Comparison of ENCODE assay signal across 15 cellular contexts in the genomic region with DNA sequence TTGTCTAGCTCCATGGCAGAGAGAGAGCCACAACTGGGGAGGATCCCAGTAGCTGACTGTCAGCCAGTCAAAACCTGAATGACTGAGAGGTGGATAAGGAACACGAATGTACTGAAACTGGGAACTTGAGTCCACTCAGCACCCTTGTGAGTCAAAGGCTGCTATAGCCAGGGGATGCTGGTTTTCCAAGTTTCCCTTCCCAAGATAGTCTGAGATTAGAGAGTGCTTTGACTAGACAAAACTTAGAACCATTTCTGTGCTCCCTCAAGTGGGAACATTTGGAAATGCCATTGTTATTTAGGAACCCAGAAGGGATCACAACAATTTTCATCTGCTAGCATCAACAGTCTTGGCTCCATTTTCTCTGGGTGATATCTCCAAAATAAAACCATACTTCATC. TPM values are rescaled to one million over a fixed set of nuclear protein-coding genes. Genes with fewer than 3 reads are reported as not detected.
DNase-seq lines count a peak whose midpoint lies in the region; ATAC-seq and TF ChIP-seq lines count a peak whose summit lies in the region.
"Had no signal": no experiment of that assay in that cellular context is flagged by ENCODE, and none has a peak within 500 bp of the region (broad histone marks: within the 10 kb centered on the region; RNA-seq: fewer than 3 reads in every experiment).

No MANE protein-coding gene starts in this region.

- no peak for ATAC-seq in Right ventricle myocardium inferior
- ATAC-seq in activated CD8-positive, alpha-beta T cell treated with anti-CD3 and anti-CD28 coated beads for 36 hours = no peak
- ATAC-seq in GM18861 (IDR thresholded peaks at IDR 0.05; ENCODE audit: unreplicated experiment) = no peak
- ATAC-seq: naive thymus-derived CD8-positive, alpha-beta T cell; T-cell had no signal

- DNase-seq in right atrium auricular region (ENCODE audit: low spot score) (no peak), Right ventricle myocardium inferior (ENCODE audit: missing footprints) (no peak), SK-MEL-5 (ENCODE audit: low read depth, low spot score) (peak; percentile 31), fibroblast of gingiva (ENCODE audit: low read depth) (peak; percentile 34), NCI-H1417 (lab: John Stamatoyannopoulos, UW) (no peak)
- no peak for DNase-seq in activated CD8-positive, alpha-beta T cell treated with anti-CD3 and anti-CD28 coated beads for 36 hours
- DNase-seq in activated CD8-positive, alpha-beta memory T cell treated with anti-CD3 and anti-CD28 coated beads, Interleukin-2, amount 50 U/mL, for 48 hours = no peak
- DNase-seq: activated CD4-positive, alpha-beta T cell treated with anti-CD3 and anti-CD28 coated beads, Interleukin-2, amount 50 U/mL, for 48 hours; activated naive CD8-positive, alpha-beta T cell treated with anti-CD3 and anti-CD28 coated beads for 36 hours; MG63; naive thymus-derived CD8-positive, alpha-beta T cell; NCI-H510A; T-cell had no signal

- CTCF ChIA-PET in activated CD8-positive, alpha-beta T cell treated with anti-CD3 and anti-CD28 coated beads for 36 hours (lab: Charles Lee) = interaction anchor here (0.8 to 7.6 kb wide), 5 partner anchors 13 to 123 kb away, joined by 3 to 57 read pairs (median 10); no protein-coding TSS in a partner anchor

- H3K4me3 ChIP-seq in right atrium auricular region = no peak overlapping the region
- H3K4me3 ChIP-seq: MG63 had no signal

- H3K27me3 ChIP-seq in right atrium auricular region = no peaks in the 10 kb centered on the region
- H3K27me3 ChIP-seq: MG63 had no signal

- POLR2A ChIA-PET in activated CD8-positive, alpha-beta T cell treated with anti-CD3 and anti-CD28 coated beads for 36 hours (lab: Charles Lee) = no interaction called here

- H3K27ac Mint-ChIP-seq in activated CD8-positive, alpha-beta T cell treated with anti-CD3 and anti-CD28 coated beads for 36 hours = no peak overlapping the region
- H3K27ac Mint-ChIP-seq: activated naive CD8-positive, alpha-beta T cell treated with anti-CD3 and anti-CD28 coated beads for 36 hours; T-cell had no signal

- TF ChIP-seq CTCF in right atrium auricular region (IDR thresholded peaks at IDR 0.05) = peak in 1 of 2 donors; percentile 37
- no peak for TF ChIP-seq CTCF in activated CD8-positive, alpha-beta T cell treated with anti-CD3 and anti-CD28 coated beads for 36 hours (IDR thresholded peaks at IDR 0.05)

- intact Hi-C loops in Right ventricle myocardium inferior (cut with DNase I) = no loop called here
- intact Hi-C loops in activated CD8-positive, alpha-beta T cell treated with anti-CD3 and anti-CD28 coated beads for 36 hours (cut with micrococcal nuclease) = no loop called here

- peaks cover 31% of the 10 kb centered on the region for H3K36me3 Mint-ChIP-seq in activated CD8-positive, alpha-beta T cell treated with anti-CD3 and anti-CD28 coated beads for 36 hours (ENCODE audit: low read depth)

- H3K27ac ChIP-seq in right atrium auricular region = peak overlapping the region; percentile 5 to 37
- H3K27ac ChIP-seq: C4-2B had no signal

- H3K9me3 ChIP-seq in right atrium auricular region = no peaks in the 10 kb centered on the region
- H3K9me3 ChIP-seq: MG63 had no signal

- peaks cover 0 to 55% of the 10 kb centered on the region in 2 donors for H3K4me1 ChIP-seq in right atrium auricular region

- peaks cover 19% of the 10 kb centered on the region for H3K4me1 Mint-ChIP-seq in activated CD8-positive, alpha-beta T cell treated with anti-CD3 and anti-CD28 coated beads for 36 hours (ENCODE audit: low read depth)

- no peak overlapping the region for H3K4me3 Mint-ChIP-seq in activated CD8-positive, alpha-beta T cell treated with anti-CD3 and anti-CD28 coated beads for 36 hours
- H3K4me3 Mint-ChIP-seq: activated naive CD8-positive, alpha-beta T cell treated with anti-CD3 and anti-CD28 coated beads for 36 hours had no signal

- in situ Hi-C loops in SK-MEL-5 (cut with HindIII; ENCODE audit: low pct_unique_long_range_greater_than_20kb, low sequenced_read_pairs) = no loop called here

- no peaks in the 10 kb centered on the region for H3K27me3 Mint-ChIP-seq in activated CD8-positive, alpha-beta T cell treated with anti-CD3 and anti-CD28 coated beads for 36 hours
- H3K27me3 Mint-ChIP-seq: activated naive CD8-positive, alpha-beta T cell treated with anti-CD3 and anti-CD28 coated beads for 36 hours; naive thymus-derived CD8-positive, alpha-beta T cell; T-cell had no signal

- H3K36me3 ChIP-seq in right atrium auricular region = peaks cover 27% of the 10 kb centered on the region

- no peaks in the 10 kb centered on the region for H3K9me3 Mint-ChIP-seq in activated CD8-positive, alpha-beta T cell treated with anti-CD3 and anti-CD28 coated beads for 36 hours
- H3K9me3 Mint-ChIP-seq: activated naive CD8-positive, alpha-beta T cell treated with anti-CD3 and anti-CD28 coated beads for 36 hours; naive thymus-derived CD8-positive, alpha-beta T cell; T-cell had no signal

RNA-seq across cellular contexts. Expression of a gene that starts 4.0 kb away (rescaled TPM):
- total RNA-seq in right atrium auricular region (10 to 100 TPM; 68.5 to 74.8 TPM), Right ventricle myocardium inferior (93.8 TPM)
- total RNA-seq in SK-MEL-5 (2014; rRNA removed; shearing (Covaris generic)) = 115 and 133 TPM in 2 replicates
- 102 and 119 TPM in 2 replicates for polyA plus RNA-seq in SK-MEL-5 (2015; cell fraction: cytosol; rRNA removed)
- polyA plus RNA-seq in SK-MEL-5 (2015; cell fraction: nucleus; rRNA removed) = 81.9 and 91.3 TPM in 2 replicates
- total RNA-seq in activated CD8-positive, alpha-beta T cell treated with anti-CD3 and anti-CD28 coated beads for 36 hours = 10 to 100 TPM; 43.3 to 47.3 TPM

RNA-seq across cellular contexts. Expression of a gene that starts 15.4 kb away (rescaled TPM):
- total RNA-seq in right atrium auricular region (under 1 TPM; 0.44 to 0.67 TPM), Right ventricle myocardium inferior (0.49 TPM)
- 0.03 TPM in 1 of 2 replicates, not detected in the other for total RNA-seq in SK-MEL-5 (2014; rRNA removed; shearing (Covaris generic))
- 0.06 and 0.14 TPM in 2 replicates for polyA plus RNA-seq in SK-MEL-5 (2015; cell fraction: cytosol; rRNA removed)
- polyA plus RNA-seq in SK-MEL-5 (2015; cell fraction: nucleus; rRNA removed) = 1.2 and 1.6 TPM in 2 replicates
- total RNA-seq in activated CD8-positive, alpha-beta T cell treated with anti-CD3 and anti-CD28 coated beads for 36 hours = 1 to 10 TPM in 1 of 2 experiments, under 1 TPM in 1; 0.72 to 1.2 TPM
- polyA plus RNA-seq: naive thymus-derived CD8-positive, alpha-beta T cell had no signal

RNA-seq across cellular contexts. Expression of a gene that starts 36.4 kb away (rescaled TPM):
- total RNA-seq in right atrium auricular region = not detected
- total RNA-seq in Right ventricle myocardium inferior = not detected
- not detected in 2 replicates for total RNA-seq in SK-MEL-5 (2014; rRNA removed; shearing (Covaris generic))
- not detected in 2 replicates for polyA plus RNA-seq in SK-MEL-5 (2015; cell fraction: cytosol; rRNA removed)
- not detected in 2 replicates for polyA plus RNA-seq in SK-MEL-5 (2015; cell fraction: nucleus; rRNA removed)
- not detected for total RNA-seq in activated CD8-positive, alpha-beta T cell treated with anti-CD3 and anti-CD28 coated beads for 36 hours
- total RNA-seq: activated naive CD8-positive, alpha-beta T cell treated with anti-CD3 and anti-CD28 coated beads for 36 hours had no signal

RNA-seq across cellular contexts. Expression of a gene that starts 43.0 kb away (rescaled TPM):
- total RNA-seq in right atrium auricular region (under 1 TPM in 1 of 2 donors, not detected in 1; 0.74 TPM), Right ventricle myocardium inferior (0.43 TPM)
- total RNA-seq in SK-MEL-5 (2014; rRNA removed; shearing (Covaris generic)) = 3.4 and 5.1 TPM in 2 replicates
- polyA plus RNA-seq in SK-MEL-5 (2015; cell fraction: cytosol; rRNA removed) = 9.8 and 11.2 TPM in 2 replicates
- polyA plus RNA-seq in SK-MEL-5 (2015; cell fraction: nucleus; rRNA removed) = 3.0 and 4.6 TPM in 2 replicates
- under 1 TPM; 0.72 to 0.92 TPM for total RNA-seq in activated CD8-positive, alpha-beta T cell treated with anti-CD3 and anti-CD28 coated beads for 36 hours

RNA-seq across cellular contexts. Expression of a gene that starts 46.0 kb away (rescaled TPM):
- 10 to 100 TPM; 39.9 to 49.1 TPM for total RNA-seq in right atrium auricular region
- total RNA-seq in Right ventricle myocardium inferior = 33.5 TPM
- 14.5 and 16.1 TPM in 2 replicates for total RNA-seq in SK-MEL-5 (2014; rRNA removed; shearing (Covaris generic))
- 41.5 and 54.0 TPM in 2 replicates for polyA plus RNA-seq in SK-MEL-5 (2015; cell fraction: cytosol; rRNA removed)
- 55.7 and 79.5 TPM in 2 replicates for polyA plus RNA-seq in SK-MEL-5 (2015; cell fraction: nucleus; rRNA removed)
- total RNA-seq in activated CD8-positive, alpha-beta T cell treated with anti-CD3 and anti-CD28 coated beads for 36 hours = 10 to 100 TPM; 57.5 to 62.3 TPM

Comparison
In these comparisons a context has a peak if more than half of its experiments do, and no peak if none do; other contexts are left out.
1. DNase-seq: peak in SK-MEL-5 (single experiment) and fibroblast of gingiva (single experiment); none in right atrium auricular region (single experiment), Right ventricle myocardium inferior (single experiment), activated CD8-positive, alpha-beta T cell treated with anti-CD3 and anti-CD28 coated beads for 36 hours (single experiment), activated CD8-positive, alpha-beta memory T cell treated with anti-CD3 and anti-CD28 coated beads, Interleukin-2, amount 50 U/mL, for 48 hours (single experiment) and NCI-H1417 (0 of 3).